Comparison of ENCODE assay signal across 13 cellular contexts in genomic region chr22:24161909-24162308, GRCh38. TPM values are rescaled to one million over a fixed set of nuclear protein-coding genes. Genes with fewer than 3 reads are reported as not detected.
DNase-seq lines count a peak whose midpoint lies in the region; ATAC-seq and TF ChIP-seq lines count a peak whose summit lies in the region.
"Had no signal": no experiment of that assay in that cellular context is flagged by ENCODE, and none has a peak within 500 bp of the region (broad histone marks: within the 10 kb centered on the region; RNA-seq: fewer than 3 reads in every experiment).

No MANE protein-coding gene starts in this region.

- ATAC-seq in heart left ventricle (peak in 1 of 4 donors; percentile 31), left cardiac atrium (no peak), left lobe of liver (peak; percentile 65), HG02884 (IDR thresholded peaks at IDR 0.05; ENCODE audit: unreplicated experiment) (no peak)
- no peak for ATAC-seq in activated T-helper 17 cell treated with anti-CD3 and anti-CD28 coated beads, Interleukin-2, amount 50 U/mL, for 72 hours (replicated peaks)

- no peak for TF ChIP-seq POLR2A in heart left ventricle (IDR thresholded peaks at IDR 0.05)
- TF ChIP-seq POLR2A in thyroid gland (IDR thresholded peaks at IDR 0.05): no peak

- H3K27ac ChIP-seq in heart left ventricle (peak overlapping the region; percentile 29 to 91 (median 78)), thyroid gland (peak overlapping the region in 1 of 3 donors; percentile 24)

- peaks cover 22% of the 10 kb centered on the region for H3K36me3 Mint-ChIP-seq in activated T-helper 17 cell treated with anti-CD3 and anti-CD28 coated beads, Interleukin-2, amount 50 U/mL, for 72 hours (ENCODE audit: low read depth)

- DNase-seq in heart left ventricle: peak in 1 of 5 donors; percentile 64
- no peak for DNase-seq in left cardiac atrium
- peak; percentile 61 for DNase-seq in left lobe of liver (ENCODE audit: low spot score)
- peak; percentile 48 to 72 for DNase-seq in thyroid gland
- no peak for DNase-seq in SHP77 treated with DMSO at 0.1 percent for 48 hours (lab: John Stamatoyannopoulos, UW)
- DNase-seq in posterior cingulate gyrus: no peak
- DNase-seq: activated CD4-positive, alpha-beta T cell treated with anti-CD3 and anti-CD28 coated beads for 4 hours; activated naive CD4-positive, alpha-beta T cell treated with anti-CD3 and anti-CD28 coated beads, Interleukin-2, amount 50 U/mL, for 16 hours; AML-193; H7; NCI-H1417 treated with DMSO at 0.1 percent for 48 hours had no signal

- H3K9me3 Mint-ChIP-seq in activated T-helper 17 cell treated with anti-CD3 and anti-CD28 coated beads, Interleukin-2, amount 50 U/mL, for 72 hours: no peaks in the 10 kb centered on the region

- no peak for TF ChIP-seq CTCF in heart left ventricle (IDR thresholded peaks at IDR 0.05)
- TF ChIP-seq CTCF in thyroid gland (IDR thresholded peaks at IDR 0.05): no peak

- H3K4me3 Mint-ChIP-seq in activated T-helper 17 cell treated with anti-CD3 and anti-CD28 coated beads, Interleukin-2, amount 50 U/mL, for 72 hours: no peak overlapping the region

- H3K27ac Mint-ChIP-seq in activated T-helper 17 cell treated with anti-CD3 and anti-CD28 coated beads, Interleukin-2, amount 50 U/mL, for 72 hours: peak overlapping the region; percentile 87

- no peaks in the 10 kb centered on the region for H3K27me3 Mint-ChIP-seq in activated T-helper 17 cell treated with anti-CD3 and anti-CD28 coated beads, Interleukin-2, amount 50 U/mL, for 72 hours

- 61 to 71% (median 65%) methylated on average over 4 to 6 of the region's 6 CpGs for WGBS in heart left ventricle, 4 donors
- 91% methylated on average over 6 of the region's 6 CpGs; no CpG with 5 or more reads in 1 of the 2 donors for WGBS in thyroid gland, 2 donors

- peaks cover under 1% of the 10 kb centered on the region for H3K4me1 Mint-ChIP-seq in activated T-helper 17 cell treated with anti-CD3 and anti-CD28 coated beads, Interleukin-2, amount 50 U/mL, for 72 hours

- H3K9me3 ChIP-seq in heart left ventricle (no peaks in the 10 kb centered on the region), thyroid gland (no peaks in the 10 kb centered on the region)

- H3K4me3 ChIP-seq in heart left ventricle (no peak overlapping the region), thyroid gland (replicated peaks in 1 of 3) (no peak overlapping the region)

- H3K4me1 ChIP-seq in heart left ventricle (peaks cover 3 to 96% (median 67%) of the 10 kb centered on the region in 12 donors), thyroid gland (peaks cover 32 to 54% of the 10 kb centered on the region in 2 donors)

- intact Hi-C loops in heart left ventricle (cut with DNase I) (loop anchor here in 4 of 10 donors (5.0 to 10.0 kb wide), 2 partner anchors 55 to 157 kb away; partner anchors contain the start of gene GSTT4 (in 3 of the 4)), left cardiac atrium (cut with DNase I) (loop anchor here in 1 of 2 donors (5.0 kb wide), 1 partner anchor 55 kb away; no protein-coding TSS in a partner anchor), thyroid gland (cut with DNase I) (loop anchor here (5.0 kb wide), 2 partner anchors 50 to 160 kb away; no protein-coding TSS in a partner anchor), posterior cingulate gyrus (cut with DNase I) (no loop called here)

- H3K27me3 ChIP-seq in heart left ventricle (no peaks in the 10 kb centered on the region), thyroid gland (no peaks in the 10 kb centered on the region)

- H3K36me3 ChIP-seq in heart left ventricle (peaks cover 0 to 62% (median 25%) of the 10 kb centered on the region in 9 donors), thyroid gland (peaks cover 18 to 29% of the 10 kb centered on the region in 2 donors)

RNA-seq across cellular contexts. Expression of gene SUSD2, which starts 19.4 kb away (rescaled TPM):
- total RNA-seq in heart left ventricle (10 to 100 TPM in 1 of 9 donors, 1 to 10 TPM in 8; 1.5 to 12.6 (median 2.6) TPM), left cardiac atrium (1 to 10 TPM; 7.5 to 7.7 TPM), left lobe of liver (1.4 TPM), thyroid gland (10 to 100 TPM in 3 of 4 donors, 1 to 10 TPM in 1; 9.5 to 22.5 (median 15.1) TPM)
- polyA plus RNA-seq in heart left ventricle: 1 to 10 TPM; 2.7 to 3.5 TPM
- total RNA-seq in activated T-helper 17 cell treated with anti-CD3 and anti-CD28 coated beads, Interleukin-2, amount 50 U/mL, for 72 hours: 1 to 10 TPM in 1 of 2 donors, under 1 TPM in 1; 0.66 to 1.5 TPM

Comparison
In these comparisons a context has a peak if more than half of its experiments do, and no peak if none do; other contexts are left out.
1. DNase-seq: peak in left lobe of liver (single experiment) and thyroid gland (2 of 2); none in left cardiac atrium (single experiment), SHP77 treated with DMSO at 0.1 percent for 48 hours (single experiment) and posterior cingulate gyrus (0 of 10).